In genomic region chr15:81326466-81327212, GRCh38 we compare ENCODE assay signal across 1 cellular context.
TF ChIP-seq lines count a peak whose summit lies in the region.

No MANE protein-coding gene starts in this region.

TF ChIP-seq in GM12878, 131 proteins besides CTCF, POLR2A, EP300 and RAD21:
- TF ChIP-seq NBN (IDR thresholded peaks at IDR 0.05), result no peak
- TF ChIP-seq USF1 (IDR thresholded peaks at IDR 0.05; ENCODE audit: borderline replicate concordance, extremely low read length, insufficient read depth, low read depth, low read length), result no peak
- TF ChIP-seq GATAD2B (conservative IDR thresholded peaks at IDR 0.05; ENCODE audit: low read depth), result no peak
- peak; percentile 31 for TF ChIP-seq BCL3 (IDR thresholded peaks at IDR 0.05; ENCODE audit: borderline replicate concordance, insufficient read depth, low read depth, low read length, poor library complexity, severe bottlenecking)
